8 cellular contexts compared by ENCODE assay signal in the genomic region with DNA sequence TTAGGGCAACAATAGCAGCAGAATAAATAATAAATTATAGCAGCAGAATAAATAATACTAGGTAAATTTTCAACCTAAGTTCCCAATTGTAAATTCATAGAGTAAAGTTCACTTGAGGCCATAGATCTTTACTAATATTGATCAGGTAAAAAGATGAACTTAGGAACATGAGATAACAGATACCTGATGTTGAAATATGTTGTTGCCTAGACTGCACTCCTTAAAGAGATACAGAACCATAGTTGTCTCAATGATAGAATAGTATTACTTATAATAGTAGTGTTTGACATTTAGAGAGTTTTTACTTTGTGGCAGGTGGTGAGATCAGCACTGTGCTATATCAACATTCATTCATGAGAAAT. TPM values are rescaled to one million over a fixed set of nuclear protein-coding genes. Genes with fewer than 3 reads are reported as not detected.
"Had no signal": no experiment of that assay in that cellular context is flagged by ENCODE, and none has a peak within 500 bp of the region (broad histone marks: within the 10 kb centered on the region; RNA-seq: fewer than 3 reads in every experiment).

No MANE protein-coding gene starts in this region.

- H3K4me2 ChIP-seq: GM23338 had no signal

- DNase-seq: H9, IMR-90 had no signal

- H3K27ac ChIP-seq: HL-60 had no signal

- ATAC-seq: GM23338, K562 had no signal

- FAIRE-seq: H1, H54, K562 had no signal

- H3K4me3 ChIP-seq: GM23338, K562 had no signal

RNA-seq across cellular contexts. Expression of a gene that starts 0.4 kb away (rescaled TPM):
- total RNA-seq: GM23338, H1, H9, HT1080, IMR-90, K562 had no signal
- polyA plus RNA-seq: GM23338, H1, IMR-90, K562 had no signal
